In genomic region chr22:28911777-28912669, GRCh38 we compare ENCODE assay signal across 1 cellular context.
A peak's percentile ranks its signal among the peaks of the same experiment; 100 is the strongest.
TF ChIP-seq lines count a peak whose summit lies in the region.

No MANE protein-coding gene starts in this region.

TF ChIP-seq in HepG2, 621 proteins besides CTCF, POLR2A, EP300 and RAD21 (continued from another document and continues in another):
- TF ChIP-seq ZIK1 (CRISPR knock-in tag; IDR thresholded peaks at IDR 0.05; ENCODE audit: borderline replicate concordance, low read depth) (no peak), ZNF768 (CRISPR knock-in tag; IDR thresholded peaks at IDR 0.05) (no peak), NFE2L2 (IDR thresholded peaks at IDR 0.05; ENCODE audit: low read length) (no peak), TFE3 (CRISPR knock-in tag; IDR thresholded peaks at IDR 0.05) (peak; percentile 55), ZNF451 (CRISPR knock-in tag; IDR thresholded peaks at IDR 0.05) (no peak), ZBTB25 (CRISPR knock-in tag; IDR thresholded peaks at IDR 0.05) (peak; percentile 56; the same call in 1 of the 2 replicates), KLF11 (CRISPR knock-in tag; IDR thresholded peaks at IDR 0.05) (peak; percentile 72; the same call in 1 of the 2 replicates), ZMYM4 (CRISPR knock-in tag; IDR thresholded peaks at IDR 0.05) (peak; percentile 18), ZKSCAN1 (IDR thresholded peaks at IDR 0.05; ENCODE audit: low read length) (no peak), POLR2AphosphoS2 (IDR thresholded peaks at IDR 0.05; ENCODE audit: low read depth, low read length) (no peak), TFDP1 (CRISPR knock-in tag; IDR thresholded peaks at IDR 0.05; ENCODE audit: borderline replicate concordance) (peak; percentile 51; the same call in 1 of the 2 replicates), ZSCAN9 (CRISPR knock-in tag; IDR thresholded peaks at IDR 0.05; ENCODE audit: borderline replicate concordance) (no peak), IKZF5 (CRISPR knock-in tag; IDR thresholded peaks at IDR 0.05) (peak; percentile 59; the same call in 1 of the 2 replicates), POLR2AphosphoS5 (IDR thresholded peaks at IDR 0.05; ENCODE audit: low read depth, low read length) (no peak), ZNF3 (CRISPR knock-in tag; IDR thresholded peaks at IDR 0.05) (no peak), TGIF2 (CRISPR knock-in tag; IDR thresholded peaks at IDR 0.05) (peak; percentile 75; the same call in 1 of the 2 replicates), HNF1A (IDR thresholded peaks at IDR 0.05; ENCODE audit: low read depth) (no peak), HNF1A (CRISPR knock-in tag; IDR thresholded peaks at IDR 0.05; ENCODE audit: borderline replicate concordance) (peak; percentile 77; the same call in 1 of the 2 replicates), ZNF549 (CRISPR knock-in tag; IDR thresholded peaks at IDR 0.05) (no peak), POGK (CRISPR knock-in tag; conservative IDR thresholded peaks at IDR 0.05) (0 out of 2 replicates have a peak, but pooled peaks have one; percentile 10), ZNF282 (IDR thresholded peaks at IDR 0.05; ENCODE audit: partially characterized antibody) (no peak), ZNF713 (CRISPR knock-in tag; IDR thresholded peaks at IDR 0.05) (no peak), THAP11 (CRISPR knock-in tag; IDR thresholded peaks at IDR 0.05) (peak; percentile 25; the same call in 1 of the 2 replicates), ZMAT5 (CRISPR knock-in tag; IDR thresholded peaks at IDR 0.05; ENCODE audit: borderline replicate concordance, low read depth) (no peak), NCOA5 (CRISPR knock-in tag; IDR thresholded peaks at IDR 0.05) (no peak), ZFP82 (CRISPR knock-in tag; IDR thresholded peaks at IDR 0.05; ENCODE audit: borderline replicate concordance) (no peak), FOXO4 (CRISPR knock-in tag; conservative IDR thresholded peaks at IDR 0.05) (no peak), ZNF770 (CRISPR knock-in tag; IDR thresholded peaks at IDR 0.05) (no peak), DR1 (CRISPR knock-in tag; IDR thresholded peaks at IDR 0.05) (no peak), GZF1 (CRISPR knock-in tag; IDR thresholded peaks at IDR 0.05) (no peak), CCDC6 (CRISPR knock-in tag; IDR thresholded peaks at IDR 0.05) (no peak), PITX1 (CRISPR knock-in tag; IDR thresholded peaks at IDR 0.05) (peak; percentile 58; the same call in 1 of the 2 replicates), ZNF121 (CRISPR knock-in tag; IDR thresholded peaks at IDR 0.05) (no peak), ZNF205 (CRISPR knock-in tag; IDR thresholded peaks at IDR 0.05) (peak; percentile 47; the same call in 1 of the 2 replicates), KDM6A (CRISPR knock-in tag; IDR thresholded peaks at IDR 0.05; ENCODE audit: low read depth) (no peak), PRPF4 (IDR thresholded peaks at IDR 0.05; ENCODE audit: low read depth, low read length, poor library complexity, severe bottlenecking) (no peak), HDAC1 (CRISPR knock-in tag; IDR thresholded peaks at IDR 0.05) (peak; percentile 36; the same call in 1 of the 2 replicates), NCOR1 (IDR thresholded peaks at IDR 0.05; ENCODE audit: borderline replicate concordance, low read length) (peak; percentile 48; the same call in 1 of the 2 replicates), ZNF580 (CRISPR knock-in tag; IDR thresholded peaks at IDR 0.05; ENCODE audit: borderline replicate concordance, low read depth) (no peak), ZC3H4 (CRISPR knock-in tag; IDR thresholded peaks at IDR 0.05; ENCODE audit: borderline replicate concordance) (no peak), THRA (CRISPR knock-in tag; IDR thresholded peaks at IDR 0.05; ENCODE audit: borderline replicate concordance) (no peak), TFDP2 (CRISPR knock-in tag; IDR thresholded peaks at IDR 0.05) (no peak; the same call in 1 of the 2 replicates), DRAP1 (CRISPR knock-in tag; IDR thresholded peaks at IDR 0.05) (0 out of 2 replicates have a peak, but pooled peaks have one; percentile 32), HDAC6 (IDR thresholded peaks at IDR 0.05; ENCODE audit: low read depth, low read length) (no peak)
